In genomic region chr7:149153346-149153745, GRCh38 we compare ENCODE assay signal across 1 cellular context.
TF ChIP-seq lines count a peak whose summit lies in the region.

No MANE protein-coding gene starts in this region.

TF ChIP-seq in GM23338, 12 proteins besides CTCF, POLR2A, EP300 and RAD21 (continued from another document):
- TF ChIP-seq, protein P1, sequence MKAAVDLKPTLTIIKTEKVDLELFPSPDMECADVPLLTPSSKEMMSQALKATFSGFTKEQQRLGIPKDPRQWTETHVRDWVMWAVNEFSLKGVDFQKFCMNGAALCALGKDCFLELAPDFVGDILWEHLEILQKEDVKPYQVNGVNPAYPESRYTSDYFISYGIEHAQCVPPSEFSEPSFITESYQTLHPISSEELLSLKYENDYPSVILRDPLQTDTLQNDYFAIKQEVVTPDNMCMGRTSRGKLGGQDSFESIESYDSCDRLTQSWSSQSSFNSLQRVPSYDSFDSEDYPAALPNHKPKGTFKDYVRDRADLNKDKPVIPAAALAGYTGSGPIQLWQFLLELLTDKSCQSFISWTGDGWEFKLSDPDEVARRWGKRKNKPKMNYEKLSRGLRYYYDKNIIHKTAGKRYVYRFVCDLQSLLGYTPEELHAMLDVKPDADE (IDR thresholded peaks at IDR 0.05), result no peak
- TF ChIP-seq EZH2phosphoT487 (IDR thresholded peaks at IDR 0.05; ENCODE audit: unreplicated experiment) (no peak), CREB1 (CRISPR knock-in tag; IDR thresholded peaks at IDR 0.05; ENCODE audit: low read depth) (no peak), POLR2AphosphoS5 (IDR thresholded peaks at IDR 0.05; ENCODE audit: low read depth) (no peak), ZNF331 (CRISPR knock-in tag; IDR thresholded peaks at IDR 0.05; ENCODE audit: low read depth) (no peak)
- TF ChIP-seq, protein P2, sequence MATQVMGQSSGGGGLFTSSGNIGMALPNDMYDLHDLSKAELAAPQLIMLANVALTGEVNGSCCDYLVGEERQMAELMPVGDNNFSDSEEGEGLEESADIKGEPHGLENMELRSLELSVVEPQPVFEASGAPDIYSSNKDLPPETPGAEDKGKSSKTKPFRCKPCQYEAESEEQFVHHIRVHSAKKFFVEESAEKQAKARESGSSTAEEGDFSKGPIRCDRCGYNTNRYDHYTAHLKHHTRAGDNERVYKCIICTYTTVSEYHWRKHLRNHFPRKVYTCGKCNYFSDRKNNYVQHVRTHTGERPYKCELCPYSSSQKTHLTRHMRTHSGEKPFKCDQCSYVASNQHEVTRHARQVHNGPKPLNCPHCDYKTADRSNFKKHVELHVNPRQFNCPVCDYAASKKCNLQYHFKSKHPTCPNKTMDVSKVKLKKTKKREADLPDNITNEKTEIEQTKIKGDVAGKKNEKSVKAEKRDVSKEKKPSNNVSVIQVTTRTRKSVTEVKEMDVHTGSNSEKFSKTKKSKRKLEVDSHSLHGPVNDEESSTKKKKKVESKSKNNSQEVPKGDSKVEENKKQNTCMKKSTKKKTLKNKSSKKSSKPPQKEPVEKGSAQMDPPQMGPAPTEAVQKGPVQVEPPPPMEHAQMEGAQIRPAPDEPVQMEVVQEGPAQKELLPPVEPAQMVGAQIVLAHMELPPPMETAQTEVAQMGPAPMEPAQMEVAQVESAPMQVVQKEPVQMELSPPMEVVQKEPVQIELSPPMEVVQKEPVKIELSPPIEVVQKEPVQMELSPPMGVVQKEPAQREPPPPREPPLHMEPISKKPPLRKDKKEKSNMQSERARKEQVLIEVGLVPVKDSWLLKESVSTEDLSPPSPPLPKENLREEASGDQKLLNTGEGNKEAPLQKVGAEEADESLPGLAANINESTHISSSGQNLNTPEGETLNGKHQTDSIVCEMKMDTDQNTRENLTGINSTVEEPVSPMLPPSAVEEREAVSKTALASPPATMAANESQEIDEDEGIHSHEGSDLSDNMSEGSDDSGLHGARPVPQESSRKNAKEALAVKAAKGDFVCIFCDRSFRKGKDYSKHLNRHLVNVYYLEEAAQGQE (IDR thresholded peaks at IDR 0.05; ENCODE audit: unreplicated experiment), result no peak
